ENCODE assay signal across 8 cellular contexts in genomic region chr14:29548948-29549370, GRCh38.
DNase-seq lines count a peak whose midpoint lies in the region; ATAC-seq and TF ChIP-seq lines count a peak whose summit lies in the region.

No MANE protein-coding gene starts in this region.

- no peaks in the 10 kb centered on the region for H3K27me3 Mint-ChIP-seq in stimulated activated naive B cell treated with anti-CD40 and anti-IgM and Interleukin-4, amounts not matched to agents 10 μg/mL and 1 μg/mL and 100 μg/mL, for 72 hours
- H3K27me3 Mint-ChIP-seq in activated T-helper 17 cell treated with anti-CD3 and anti-CD28 coated beads, Interleukin-2, amount 50 U/mL, for 72 hours, result no peaks in the 10 kb centered on the region

- no peak overlapping the region for H3K4me3 Mint-ChIP-seq in stimulated activated naive B cell treated with anti-CD40 and anti-IgM and Interleukin-4, amounts not matched to agents 10 μg/mL and 1 μg/mL and 100 μg/mL, for 72 hours
- H3K4me3 Mint-ChIP-seq in activated T-helper 17 cell treated with anti-CD3 and anti-CD28 coated beads, Interleukin-2, amount 50 U/mL, for 72 hours, result no peak overlapping the region

- peaks cover 8 to 11% of the 10 kb centered on the region in 2 donors for H3K4me1 ChIP-seq in adrenal gland (replicated peaks in 1 of 2)

- no peaks in the 10 kb centered on the region for H3K9me3 Mint-ChIP-seq in stimulated activated naive B cell treated with anti-CD40 and anti-IgM and Interleukin-4, amounts not matched to agents 10 μg/mL and 1 μg/mL and 100 μg/mL, for 72 hours
- H3K9me3 Mint-ChIP-seq in activated T-helper 17 cell treated with anti-CD3 and anti-CD28 coated beads, Interleukin-2, amount 50 U/mL, for 72 hours, result no peaks in the 10 kb centered on the region

- H3K36me3 ChIP-seq in adrenal gland (replicated peaks in 1 of 2), result no peaks in the 10 kb centered on the region

- TF ChIP-seq POLR2A in adrenal gland (IDR thresholded peaks at IDR 0.05), result no peak

- DNase-seq in AG08395 (ENCODE audit: low spot score), result peak; percentile 70
- peak; percentile 74 for DNase-seq in NCI-H2171 (lab: John Stamatoyannopoulos, UW)
- DNase-seq in adrenal gland, result peak in 6 of 7 donors; percentile 9 to 61 (median 18)
- peak; percentile 38 for DNase-seq in hepatic stellate cell (ENCODE audit: low spot score)
- DNase-seq in stimulated activated naive B cell treated with anti-CD40 and anti-IgM and Interleukin-4, amounts not matched to agents 10 μg/mL and 1 μg/mL and 100 μg/mL, for 72 hours, result no peak

- ATAC-seq in GM18870 (IDR thresholded peaks at IDR 0.05; ENCODE audit: unreplicated experiment), result peak; percentile 70
- peak; percentile 68 for ATAC-seq in HG03159 (IDR thresholded peaks at IDR 0.05; ENCODE audit: unreplicated experiment)
- ATAC-seq in stimulated activated naive B cell treated with anti-CD40 and anti-IgM and Interleukin-4, amounts not matched to agents 10 μg/mL and 1 μg/mL and 100 μg/mL, for 72 hours (replicated peaks), result peak; percentile 69 to 79
- no peak for ATAC-seq in activated T-helper 17 cell treated with anti-CD3 and anti-CD28 coated beads, Interleukin-2, amount 50 U/mL, for 72 hours (replicated peaks)

- no peak overlapping the region for H3K27ac ChIP-seq in adrenal gland

- no peak overlapping the region for H3K4me3 ChIP-seq in adrenal gland

- H3K4me1 Mint-ChIP-seq in stimulated activated naive B cell treated with anti-CD40 and anti-IgM and Interleukin-4, amounts not matched to agents 10 μg/mL and 1 μg/mL and 100 μg/mL, for 72 hours, result no peaks in the 10 kb centered on the region
- no peaks in the 10 kb centered on the region for H3K4me1 Mint-ChIP-seq in activated T-helper 17 cell treated with anti-CD3 and anti-CD28 coated beads, Interleukin-2, amount 50 U/mL, for 72 hours

- whole genome bisulfite sequencing in adrenal gland, 4 donors, result 19 to 29% (median 24%) methylated on average over 2 of the region's 2 CpGs

- H3K9me3 ChIP-seq in adrenal gland (replicated peaks in 1 of 3), result no peaks in the 10 kb centered on the region

- no peak overlapping the region for H3K27ac Mint-ChIP-seq in stimulated activated naive B cell treated with anti-CD40 and anti-IgM and Interleukin-4, amounts not matched to agents 10 μg/mL and 1 μg/mL and 100 μg/mL, for 72 hours
- H3K27ac Mint-ChIP-seq in activated T-helper 17 cell treated with anti-CD3 and anti-CD28 coated beads, Interleukin-2, amount 50 U/mL, for 72 hours, result no peak overlapping the region

- H3K36me3 Mint-ChIP-seq in stimulated activated naive B cell treated with anti-CD40 and anti-IgM and Interleukin-4, amounts not matched to agents 10 μg/mL and 1 μg/mL and 100 μg/mL, for 72 hours, result no peaks in the 10 kb centered on the region
- H3K36me3 Mint-ChIP-seq in activated T-helper 17 cell treated with anti-CD3 and anti-CD28 coated beads, Interleukin-2, amount 50 U/mL, for 72 hours (ENCODE audit: low read depth), result no peaks in the 10 kb centered on the region

- peak; percentile 49 to 67 (median 60) for TF ChIP-seq CTCF in adrenal gland (IDR thresholded peaks at IDR 0.05)

- intact Hi-C loops in adrenal gland (cut with DNase I), result loop anchor here (5.0 kb wide), 2 partner anchors 378 to 458 kb away; partner anchors contain the start of gene PRKD1 (in 1 of the 2)

- no peaks in the 10 kb centered on the region for H3K27me3 ChIP-seq in adrenal gland
